In the genomic region with DNA sequence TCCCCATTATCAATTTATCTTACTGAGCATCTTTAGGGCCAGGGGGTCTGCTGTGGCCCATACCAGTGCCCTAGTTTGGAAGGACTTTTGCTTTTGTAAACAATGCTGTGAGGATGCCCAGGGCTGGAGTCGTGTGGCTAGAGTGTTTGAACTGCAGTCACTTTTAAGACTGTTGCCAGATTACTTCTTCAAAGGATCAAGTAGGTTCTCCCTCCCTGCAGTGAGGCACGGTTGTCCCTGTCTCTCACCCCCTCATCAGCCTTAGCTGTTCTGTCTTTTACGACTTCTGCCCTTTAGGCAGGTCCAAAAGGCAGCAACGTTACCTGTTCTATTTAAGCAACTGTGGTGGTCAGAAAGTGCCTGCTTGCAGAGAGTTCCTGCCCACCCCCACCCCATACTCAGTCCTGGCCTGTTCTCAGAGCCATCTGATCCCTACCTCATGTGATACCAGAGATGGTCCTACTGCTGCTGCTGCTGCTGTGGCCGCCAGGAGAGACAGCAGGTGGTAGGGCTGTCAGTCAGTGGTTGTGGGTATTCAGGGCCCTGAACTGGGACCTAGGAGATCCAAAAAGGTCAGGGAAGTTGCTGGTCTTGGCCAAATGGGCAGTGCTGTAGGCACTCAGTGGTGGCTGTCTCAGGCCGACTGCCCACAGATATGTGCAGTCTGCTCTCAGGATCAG, we compare ENCODE assay signal across 4 cellular contexts. TPM values are rescaled to one million over a fixed set of nuclear protein-coding genes. Genes with fewer than 3 reads are reported as not detected.
"Had no signal": no experiment of that assay in that cellular context is flagged by ENCODE, and none has a peak within 500 bp of the region (broad histone marks: within the 10 kb centered on the region; RNA-seq: fewer than 3 reads in every experiment).

No MANE protein-coding gene starts in this region.

RNA-seq across cellular contexts. Expression of gene AMIGO3, which starts 25.0 kb away (rescaled TPM):
- total RNA-seq: activated B cell treated with CpG ODN at 0.5 μM for 24 hours; activated naive CD4-positive, alpha-beta T cell treated with anti-CD3 and anti-CD28 coated beads, Interleukin-2, amount 50 U/mL, for 72 hours; bronchial epithelial cell; foreskin keratinocyte had no signal
